ENCODE assay signal across 16 cellular contexts in the genomic region with DNA sequence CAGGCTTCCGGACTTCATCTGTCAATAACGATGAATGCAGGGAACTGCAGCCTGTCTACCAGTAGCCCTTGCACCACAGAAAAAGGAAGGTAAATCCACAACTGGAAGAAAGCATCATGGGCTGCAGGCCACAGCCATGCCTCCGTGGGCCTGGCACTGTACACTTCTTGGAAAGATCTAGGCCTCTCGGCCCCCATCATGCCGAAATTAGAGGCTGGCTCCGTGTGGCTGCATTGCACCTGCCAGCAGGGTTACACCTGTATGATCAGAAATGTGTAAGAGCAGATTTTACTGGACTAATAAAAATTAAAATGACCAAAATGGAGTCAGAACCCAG. TPM values are rescaled to one million over a fixed set of nuclear protein-coding genes. Genes with fewer than 3 reads are reported as not detected.
DNase-seq lines count a peak whose midpoint lies in the region; ATAC-seq and TF ChIP-seq lines count a peak whose summit lies in the region.
"Had no signal": no experiment of that assay in that cellular context is flagged by ENCODE, and none has a peak within 500 bp of the region (broad histone marks: within the 10 kb centered on the region; RNA-seq: fewer than 3 reads in every experiment).

No MANE protein-coding gene starts in this region.

- H3K27ac Mint-ChIP-seq in T-helper 2 cell treated with Interferon-gamma antibody and Interleukin-4, amounts not matched to agents 5 μg/mL and 100 μg/mL, for 36 hours, result peak overlapping the region; percentile 93
- H3K27ac Mint-ChIP-seq in T-cell (peak overlapping the region; percentile 95 to 99), glutamatergic neuron (ENCODE audit: unreplicated experiment) (no peak overlapping the region)

- peak overlapping the region; percentile 82 for H3K4me3 Mint-ChIP-seq in T-helper 2 cell treated with Interferon-gamma antibody and Interleukin-4, amounts not matched to agents 5 μg/mL and 100 μg/mL, for 36 hours
- H3K4me3 Mint-ChIP-seq in T-cell, result peak overlapping the region; percentile 65 to 80 (median 74)
- peak overlapping the region; percentile 4 for H3K4me3 Mint-ChIP-seq in glutamatergic neuron (ENCODE audit: unreplicated experiment)

- H3K4me3 ChIP-seq in breast epithelium, result no peak overlapping the region
- H3K4me3 ChIP-seq: gastrocnemius medialis, SJCRH30 had no signal

- CTCF ChIA-PET in T-cell (lab: Charles Lee), result no interaction called here

- ATAC-seq in GM18505 (IDR thresholded peaks at IDR 0.05; ENCODE audit: unreplicated experiment) (peak; percentile 7), T-cell (replicated peaks in 1 of 4) (no peak), GM18873 (IDR thresholded peaks at IDR 0.05; ENCODE audit: low FRiP score, unreplicated experiment) (no peak)
- ATAC-seq: gastrocnemius medialis, sciatic nerve had no signal

- no peaks in the 10 kb centered on the region for H3K9me3 Mint-ChIP-seq in T-helper 2 cell treated with Interferon-gamma antibody and Interleukin-4, amounts not matched to agents 5 μg/mL and 100 μg/mL, for 36 hours
- H3K9me3 Mint-ChIP-seq in T-cell (no peaks in the 10 kb centered on the region), glutamatergic neuron (ENCODE audit: unreplicated experiment) (peaks cover 13% of the 10 kb centered on the region)

- H3K9me3 ChIP-seq in breast epithelium, result no peaks in the 10 kb centered on the region
- H3K9me3 ChIP-seq: gastrocnemius medialis, SJCRH30 had no signal

- TF ChIP-seq POLR2A in GM18505 (IDR thresholded peaks at IDR 0.05; ENCODE audit: borderline replicate concordance, extremely low read depth, insufficient read depth, insufficient read length) (no peak), breast epithelium (IDR thresholded peaks at IDR 0.05) (no peak)

- no peaks in the 10 kb centered on the region for H3K27me3 ChIP-seq in breast epithelium
- H3K27me3 ChIP-seq: gastrocnemius medialis, SJCRH30 had no signal

- H3K27ac ChIP-seq in breast epithelium, result no peak overlapping the region
- H3K27ac ChIP-seq: gastrocnemius medialis, SJCRH30 had no signal

- H3K4me1 Mint-ChIP-seq in T-helper 2 cell treated with Interferon-gamma antibody and Interleukin-4, amounts not matched to agents 5 μg/mL and 100 μg/mL, for 36 hours (ENCODE audit: low read depth), result peaks cover 34% of the 10 kb centered on the region
- peaks cover 79 to 90% (median 83%) of the 10 kb centered on the region in 3 donors for H3K4me1 Mint-ChIP-seq in T-cell
- peaks cover 44% of the 10 kb centered on the region for H3K4me1 Mint-ChIP-seq in glutamatergic neuron (ENCODE audit: low read depth, unreplicated experiment)

- intact Hi-C loops in breast epithelium (cut with DNase I; ENCODE audit: low total_unique reads), result no loop called here

- TF ChIP-seq CTCF in glutamatergic neuron (IDR thresholded peaks at IDR 0.05; ENCODE audit: partially characterized antibody, unreplicated experiment), result no peak
- TF ChIP-seq CTCF in breast epithelium (IDR thresholded peaks at IDR 0.05), result no peak

- no peaks in the 10 kb centered on the region for H3K36me3 Mint-ChIP-seq in T-helper 2 cell treated with Interferon-gamma antibody and Interleukin-4, amounts not matched to agents 5 μg/mL and 100 μg/mL, for 36 hours (ENCODE audit: low read depth)
- H3K36me3 Mint-ChIP-seq in T-cell (no peaks in the 10 kb centered on the region), glutamatergic neuron (ENCODE audit: unreplicated experiment) (no peaks in the 10 kb centered on the region)

- POLR2A ChIA-PET in T-cell (lab: Charles Lee), result no interaction called here

- no peaks in the 10 kb centered on the region for H3K27me3 Mint-ChIP-seq in T-helper 2 cell treated with Interferon-gamma antibody and Interleukin-4, amounts not matched to agents 5 μg/mL and 100 μg/mL, for 36 hours (ENCODE audit: low read depth)
- no peaks in the 10 kb centered on the region for H3K27me3 Mint-ChIP-seq in T-cell
- peaks cover 16% of the 10 kb centered on the region for H3K27me3 Mint-ChIP-seq in glutamatergic neuron (ENCODE audit: unreplicated experiment)

- no peaks in the 10 kb centered on the region for H3K36me3 ChIP-seq in breast epithelium
- H3K36me3 ChIP-seq: gastrocnemius medialis had no signal

- H3K4me1 ChIP-seq in breast epithelium, result no peaks in the 10 kb centered on the region
- H3K4me1 ChIP-seq: gastrocnemius medialis had no signal

- DNase-seq in T-helper 2 cell treated with Interferon-gamma antibody and Interleukin-4, amounts not matched to agents 5 μg/mL and 100 μg/mL, for 36 hours (ENCODE audit: low spot score), result no peak
- DNase-seq in T-helper 2 cell, result no peak
- peak in 2 of 34 experiments; percentile 11 to 19 for DNase-seq in T-cell
- DNase-seq in glutamatergic neuron, result no peak
- no peak for DNase-seq in SKM-1 treated with dmso at 0.1 percent for 144 hours (lab: John Stamatoyannopoulos, UW; ENCODE audit: unreplicated experiment)
- no peak for DNase-seq in breast epithelium (ENCODE audit: low spot score in 2 of 2)
- DNase-seq: 8988T, gastrocnemius medialis, GOT3, mammary epithelial cell, NCI-H1105 treated with DMSO at 0.1 percent for 48 hours, NCI-H2227 treated with DMSO at 0.1 percent for 48 hours, SJCRH30 had no signal

RNA-seq across cellular contexts. Expression of a gene that starts 52.2 kb away (rescaled TPM):
- total RNA-seq in T-cell, result 1 to 10 TPM; 2.9 to 8.3 (median 4.8) TPM
- 12.3 TPM for total RNA-seq in glutamatergic neuron (ENCODE audit: unreplicated experiment)
- 1 to 10 TPM in 2 of 3 donors, under 1 TPM in 1; 0.16 to 2.9 (median 2.6) TPM for total RNA-seq in breast epithelium

Comparison
In these comparisons a context has a peak if more than half of its experiments do, and no peak if none do; other contexts are left out.
1. H3K4me3 Mint-ChIP-seq: peak in every context shown above with its lines; median percentile 82 in T-helper 2 cell treated with Interferon-gamma antibody and Interleukin-4, amounts not matched to agents 5 μg/mL and 100 μg/mL, for 36 hours; 74 in T-cell; 4 in glutamatergic neuron.